Comparison of ENCODE assay signal across 1 cellular context in the genomic region with DNA sequence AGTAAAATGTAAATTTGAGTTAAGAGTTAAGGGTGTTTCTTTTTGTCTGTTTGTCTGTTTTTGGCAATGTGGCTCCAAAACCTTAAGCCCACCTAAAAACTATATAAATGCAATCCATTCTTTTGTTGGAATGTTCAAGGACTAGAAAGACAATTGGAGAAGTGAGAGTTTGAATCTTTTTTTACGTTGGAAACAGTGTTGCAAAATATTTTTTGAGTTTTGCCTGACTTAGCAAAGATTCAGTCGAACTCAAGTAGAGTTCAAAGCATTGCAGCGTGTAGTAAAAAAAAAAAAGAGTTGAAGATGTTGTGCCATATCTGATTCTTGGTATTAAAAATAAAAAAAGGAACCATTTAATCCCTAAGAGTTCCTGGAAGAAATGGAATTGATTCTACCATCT.
TF ChIP-seq lines count a peak whose summit lies in the region.

No MANE protein-coding gene starts in this region.

TF ChIP-seq in WTC11, 78 proteins besides CTCF, POLR2A, EP300 and RAD21 (continued from another document):
- TF ChIP-seq, protein P1, sequence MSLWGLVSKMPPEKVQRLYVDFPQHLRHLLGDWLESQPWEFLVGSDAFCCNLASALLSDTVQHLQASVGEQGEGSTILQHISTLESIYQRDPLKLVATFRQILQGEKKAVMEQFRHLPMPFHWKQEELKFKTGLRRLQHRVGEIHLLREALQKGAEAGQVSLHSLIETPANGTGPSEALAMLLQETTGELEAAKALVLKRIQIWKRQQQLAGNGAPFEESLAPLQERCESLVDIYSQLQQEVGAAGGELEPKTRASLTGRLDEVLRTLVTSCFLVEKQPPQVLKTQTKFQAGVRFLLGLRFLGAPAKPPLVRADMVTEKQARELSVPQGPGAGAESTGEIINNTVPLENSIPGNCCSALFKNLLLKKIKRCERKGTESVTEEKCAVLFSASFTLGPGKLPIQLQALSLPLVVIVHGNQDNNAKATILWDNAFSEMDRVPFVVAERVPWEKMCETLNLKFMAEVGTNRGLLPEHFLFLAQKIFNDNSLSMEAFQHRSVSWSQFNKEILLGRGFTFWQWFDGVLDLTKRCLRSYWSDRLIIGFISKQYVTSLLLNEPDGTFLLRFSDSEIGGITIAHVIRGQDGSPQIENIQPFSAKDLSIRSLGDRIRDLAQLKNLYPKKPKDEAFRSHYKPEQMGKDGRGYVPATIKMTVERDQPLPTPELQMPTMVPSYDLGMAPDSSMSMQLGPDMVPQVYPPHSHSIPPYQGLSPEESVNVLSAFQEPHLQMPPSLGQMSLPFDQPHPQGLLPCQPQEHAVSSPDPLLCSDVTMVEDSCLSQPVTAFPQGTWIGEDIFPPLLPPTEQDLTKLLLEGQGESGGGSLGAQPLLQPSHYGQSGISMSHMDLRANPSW (CRISPR knock-in tag; conservative IDR thresholded peaks at IDR 0.05; ENCODE audit: low read depth), result no peak
- TF ChIP-seq TEAD4 (CRISPR knock-in tag; IDR thresholded peaks at IDR 0.05), result no peak
